In the genomic region with DNA sequence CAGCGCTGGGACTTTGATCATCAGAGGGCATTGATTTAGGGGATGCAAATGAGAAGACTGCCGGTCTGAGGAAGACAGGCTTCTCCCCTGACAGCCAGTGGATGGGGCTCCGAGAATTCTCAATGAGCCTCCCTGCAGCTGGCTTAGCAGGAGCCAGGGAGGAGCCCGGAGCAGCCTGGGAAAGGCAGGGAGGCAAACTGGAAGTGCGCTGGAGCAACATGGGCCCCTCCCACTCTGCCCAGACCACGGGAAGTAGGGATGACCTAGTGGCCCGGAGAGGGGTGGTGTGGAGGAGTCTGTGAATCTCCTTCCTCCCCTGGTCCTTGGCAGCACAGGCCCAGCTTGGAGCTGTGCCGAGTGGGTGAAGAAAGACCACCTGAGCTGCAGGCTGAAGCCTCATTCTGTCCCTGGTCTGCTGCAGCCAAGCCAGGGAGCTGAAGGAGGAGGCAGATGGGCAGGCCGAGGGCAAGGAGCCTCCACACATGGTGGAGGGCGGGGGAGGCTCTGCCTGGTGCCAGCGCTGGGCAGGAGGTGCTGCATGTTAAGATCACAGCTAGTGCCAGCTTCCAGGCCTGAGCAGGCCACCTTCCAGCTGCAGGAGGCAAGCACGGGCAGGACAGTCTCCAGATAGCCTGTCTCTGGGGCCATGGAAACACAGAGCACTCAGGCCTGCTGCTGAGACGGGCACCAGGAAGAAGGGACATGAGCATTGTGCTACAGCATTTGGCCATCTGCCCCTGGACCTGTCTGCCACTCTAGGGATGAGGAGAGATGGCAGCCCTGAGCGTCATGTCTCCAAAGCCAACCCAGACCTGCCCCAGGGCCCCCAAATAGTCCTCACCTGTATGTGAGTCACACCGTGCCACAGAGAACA, we compare ENCODE assay signal across 9 cellular contexts. TPM values are rescaled to one million over a fixed set of nuclear protein-coding genes. Genes with fewer than 3 reads are reported as not detected.
DNase-seq lines count a peak whose midpoint lies in the region; FAIRE-seq and TF ChIP-seq lines count a peak whose summit lies in the region.
"Had no signal": no experiment of that assay in that cellular context is flagged by ENCODE, and none has a peak within 500 bp of the region (broad histone marks: within the 10 kb centered on the region; RNA-seq: fewer than 3 reads in every experiment).

No MANE protein-coding gene starts in this region.

- peak overlapping the region; percentile 35 to 59 for H3K27ac ChIP-seq in uterus

- peaks cover 0 to 12% of the 10 kb centered on the region in 2 donors for H3K4me1 ChIP-seq in uterus

- peak; percentile 16 for DNase-seq in NCI-H345 (lab: John Stamatoyannopoulos, UW)
- no peak for DNase-seq in NCI-H345 treated with DMSO at 0.1 percent for 48 hours (lab: John Stamatoyannopoulos, UW; ENCODE audit: unreplicated experiment)
- peak; percentile 96 for DNase-seq in bronchial epithelial cell (ENCODE audit: low read depth)
- DNase-seq in left kidney (ENCODE audit: low read depth, low spot score) = peak; percentile 96
- peak; percentile 47 to 60 for DNase-seq in uterus
- DNase-seq in ureter (ENCODE audit: low spot score) = no peak
- DNase-seq in CD1c-positive myeloid dendritic cell (ENCODE audit: extremely low spot score) = no peak
- no peak for DNase-seq in AML-193 (lab: John Stamatoyannopoulos, UW)
- DNase-seq: activated CD4-positive, alpha-beta memory T cell treated with anti-CD3 and anti-CD28 coated beads, Interleukin-2, amount 10 ng/mL, durations not matched to agents 7 days and 5 days had no signal

- H3K9me3 ChIP-seq in uterus = no peaks in the 10 kb centered on the region

- TF ChIP-seq POLR2A in uterus (IDR thresholded peaks at IDR 0.05) = no peak

- H3K4me3 ChIP-seq in bronchial epithelial cell (ENCODE audit: low read depth, low read length) (peak overlapping the region; percentile 9), uterus (no peak overlapping the region)

- FAIRE-seq in bronchial epithelial cell (lab: Jason Lieb, UNC) = peak; percentile 95

- no peak for TF ChIP-seq CTCF in bronchial epithelial cell (IDR thresholded peaks at IDR 0.05; ENCODE audit: insufficient read depth, low read length, severe bottlenecking)
- peak in 1 of 4 experiments; percentile 1 for TF ChIP-seq CTCF in uterus (IDR thresholded peaks at IDR 0.05)

- intact Hi-C loops in uterus (cut with DNase I; ENCODE audit: low total_unique reads) = no loop called here

- no peaks in the 10 kb centered on the region for H3K27me3 ChIP-seq in bronchial epithelial cell (ENCODE audit: control insufficient read depth, insufficient read depth, low read length)
- no peaks in the 10 kb centered on the region for H3K27me3 ChIP-seq in uterus

- H3K36me3 ChIP-seq in bronchial epithelial cell (ENCODE audit: control insufficient read depth, insufficient read depth, low read length) = no peaks in the 10 kb centered on the region
- no peaks in the 10 kb centered on the region for H3K36me3 ChIP-seq in uterus

RNA-seq across cellular contexts. Expression of a gene that starts 12.2 kb away (rescaled TPM):
- 131 and 142 TPM in 2 replicates for total RNA-seq in bronchial epithelial cell
- total RNA-seq in uterus = 100 to 1,000 TPM in 2 of 4 donors, 10 to 100 TPM in 2; 46.8 to 184 (median 94.0) TPM
- total RNA-seq in ureter = 75.0 TPM

Comparison
In these comparisons a context has a peak if more than half of its experiments do, and no peak if none do; other contexts are left out.
1. DNase-seq: peak in NCI-H345 (single experiment), bronchial epithelial cell (single experiment), left kidney (single experiment) and uterus (2 of 2); none in NCI-H345 treated with DMSO at 0.1 percent for 48 hours (single experiment), ureter (single experiment), CD1c-positive myeloid dendritic cell (single experiment) and AML-193 (0 of 2).